ENCODE assay signal across 1 cellular context in the genomic region with DNA sequence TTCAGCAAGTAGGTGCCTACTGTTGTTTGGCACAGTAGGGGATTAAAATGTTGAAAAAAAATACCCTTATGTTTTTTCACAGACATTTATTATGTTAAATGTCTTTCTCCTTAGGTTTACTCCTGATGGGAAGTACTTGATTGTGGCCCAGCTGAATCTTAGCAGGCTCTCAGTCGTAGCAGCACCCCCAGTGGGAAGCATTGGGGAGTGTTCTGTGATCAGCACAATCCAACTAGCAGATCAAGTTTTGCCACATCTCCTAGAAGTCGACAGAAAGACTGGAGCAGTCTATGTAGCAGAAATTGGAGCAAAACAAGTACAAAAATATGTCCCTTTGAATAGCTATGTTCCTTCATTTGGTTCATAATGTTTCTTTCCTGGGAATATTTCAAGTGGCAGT.
TF ChIP-seq lines count a peak whose summit lies in the region.

No MANE protein-coding gene starts in this region.

TF ChIP-seq in HepG2, 621 proteins besides CTCF, POLR2A, EP300 and RAD21:
- no peak for TF ChIP-seq ZFAT (CRISPR knock-in tag; conservative IDR thresholded peaks at IDR 0.05)
- TF ChIP-seq ZNF335 (CRISPR knock-in tag; IDR thresholded peaks at IDR 0.05), result no peak
- no peak for TF ChIP-seq ATF3 (CRISPR knock-in tag; IDR thresholded peaks at IDR 0.05)
- no peak for TF ChIP-seq ZNF737 (CRISPR knock-in tag; IDR thresholded peaks at IDR 0.05; ENCODE audit: borderline replicate concordance)
- no peak for TF ChIP-seq NFKBIZ (CRISPR knock-in tag; IDR thresholded peaks at IDR 0.05)
- TF ChIP-seq ZKSCAN5 (CRISPR knock-in tag; IDR thresholded peaks at IDR 0.05), result no peak
- TF ChIP-seq RCOR2 (CRISPR knock-in tag; IDR thresholded peaks at IDR 0.05), result no peak
- no peak for TF ChIP-seq ZNF609 (CRISPR knock-in tag; IDR thresholded peaks at IDR 0.05; ENCODE audit: borderline replicate concordance)
- no peak for TF ChIP-seq YEATS4 (CRISPR knock-in tag; IDR thresholded peaks at IDR 0.05; ENCODE audit: borderline replicate concordance)
- no peak for TF ChIP-seq CENPBD1 (CRISPR knock-in tag; IDR thresholded peaks at IDR 0.05; ENCODE audit: borderline replicate concordance, low read depth)
- TF ChIP-seq, protein P1, sequence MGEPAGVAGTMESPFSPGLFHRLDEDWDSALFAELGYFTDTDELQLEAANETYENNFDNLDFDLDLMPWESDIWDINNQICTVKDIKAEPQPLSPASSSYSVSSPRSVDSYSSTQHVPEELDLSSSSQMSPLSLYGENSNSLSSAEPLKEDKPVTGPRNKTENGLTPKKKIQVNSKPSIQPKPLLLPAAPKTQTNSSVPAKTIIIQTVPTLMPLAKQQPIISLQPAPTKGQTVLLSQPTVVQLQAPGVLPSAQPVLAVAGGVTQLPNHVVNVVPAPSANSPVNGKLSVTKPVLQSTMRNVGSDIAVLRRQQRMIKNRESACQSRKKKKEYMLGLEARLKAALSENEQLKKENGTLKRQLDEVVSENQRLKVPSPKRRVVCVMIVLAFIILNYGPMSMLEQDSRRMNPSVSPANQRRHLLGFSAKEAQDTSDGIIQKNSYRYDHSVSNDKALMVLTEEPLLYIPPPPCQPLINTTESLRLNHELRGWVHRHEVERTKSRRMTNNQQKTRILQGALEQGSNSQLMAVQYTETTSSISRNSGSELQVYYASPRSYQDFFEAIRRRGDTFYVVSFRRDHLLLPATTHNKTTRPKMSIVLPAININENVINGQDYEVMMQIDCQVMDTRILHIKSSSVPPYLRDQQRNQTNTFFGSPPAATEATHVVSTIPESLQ (CRISPR knock-in tag; conservative IDR thresholded peaks at IDR 0.05), result no peak
- no peak for TF ChIP-seq ZNF709 (CRISPR knock-in tag; IDR thresholded peaks at IDR 0.05)
- no peak for TF ChIP-seq NFYC (CRISPR knock-in tag; IDR thresholded peaks at IDR 0.05)
- TF ChIP-seq ZNF24 (IDR thresholded peaks at IDR 0.05), result no peak
- TF ChIP-seq ZNF567 (CRISPR knock-in tag; IDR thresholded peaks at IDR 0.05; ENCODE audit: borderline replicate concordance), result no peak
- no peak for TF ChIP-seq DNMT1 (CRISPR knock-in tag; IDR thresholded peaks at IDR 0.05)
- TF ChIP-seq THRA (CRISPR knock-in tag; IDR thresholded peaks at IDR 0.05; ENCODE audit: borderline replicate concordance), result no peak
- TF ChIP-seq RARA (CRISPR knock-in tag; IDR thresholded peaks at IDR 0.05), result no peak
